9 cellular contexts compared by ENCODE assay signal in the genomic region with DNA sequence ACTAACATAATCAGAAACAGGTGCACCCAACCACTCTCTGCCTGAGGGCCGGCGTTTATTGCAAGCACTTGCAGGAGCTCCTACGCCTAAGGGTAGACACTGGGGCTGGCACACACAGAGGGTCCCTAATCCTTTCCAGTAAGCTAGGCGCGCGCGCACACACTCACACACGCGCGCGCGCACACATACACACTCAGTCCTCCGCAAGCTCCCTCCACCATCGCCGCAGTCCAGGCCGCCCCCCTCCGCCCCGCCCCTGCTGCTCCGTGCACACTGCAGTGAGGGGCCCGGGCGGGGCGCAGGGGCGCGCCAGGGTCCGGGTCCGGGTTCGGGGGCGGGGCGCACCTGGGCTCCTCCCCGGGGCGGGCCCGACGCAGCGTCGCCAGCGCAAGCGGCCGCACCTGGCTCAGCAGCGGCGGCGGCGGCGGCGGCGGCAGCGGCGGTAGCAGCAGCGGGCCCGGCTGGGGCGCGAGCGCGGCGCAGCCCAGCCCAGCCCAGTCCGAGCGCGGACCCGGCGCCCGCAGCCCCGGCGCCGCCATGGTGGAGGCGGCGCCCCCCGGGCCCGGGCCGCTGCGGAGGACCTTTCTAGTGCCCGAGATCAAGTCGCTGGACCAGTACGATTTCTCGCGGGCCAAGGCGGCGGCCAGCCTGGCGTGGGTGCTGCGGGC. TPM values are rescaled to one million over a fixed set of nuclear protein-coding genes. Genes with fewer than 3 reads are reported as not detected.
A peak's percentile ranks its signal among the peaks of the same experiment; 100 is the strongest.
DNase-seq lines count a peak whose midpoint lies in the region; ATAC-seq and TF ChIP-seq lines count a peak whose summit lies in the region.
"Had no signal": no experiment of that assay in that cellular context is flagged by ENCODE, and none has a peak within 500 bp of the region (broad histone marks: within the 10 kb centered on the region; RNA-seq: fewer than 3 reads in every experiment).

CAMSAP3 (plus strand) TSS at position 398 of the 668 bp plus-strand sequence; CDS start at position 538, 140 bp downstream.

- ATAC-seq in GM19452 (IDR thresholded peaks at IDR 0.05; ENCODE audit: unreplicated experiment) (no peak), HG02642 (IDR thresholded peaks at IDR 0.05; ENCODE audit: poor library complexity, unreplicated experiment) (no peak)

- TF ChIP-seq EP300 in sigmoid colon (IDR thresholded peaks at IDR 0.05): no peak

- H3K9me3 ChIP-seq in right atrium auricular region: no peaks in the 10 kb centered on the region
- no peaks in the 10 kb centered on the region for H3K9me3 ChIP-seq in sigmoid colon

- TF ChIP-seq CTCF in BJ (IDR thresholded peaks at IDR 0.05; ENCODE audit: insufficient read depth, low read depth, low read length) (no peak), HFF-Myc (IDR thresholded peaks at IDR 0.05; ENCODE audit: low read depth, low read length, missing control alignments) (no peak), right atrium auricular region (IDR thresholded peaks at IDR 0.05) (no peak), sigmoid colon (IDR thresholded peaks at IDR 0.05) (no peak)

- no peak for TF ChIP-seq POLR2A in sigmoid colon (IDR thresholded peaks at IDR 0.05)

- H3K27ac ChIP-seq in right atrium auricular region (no peak within 1 kb of the TSS), sigmoid colon (no peak within 1 kb of the TSS)

- intact Hi-C loops in sigmoid colon (cut with DNase I): no loop called here

- CTCF ChIA-PET in BJ (lab: Yijun Ruan, JAX): no interaction called here

- H3K4me1 ChIP-seq in right atrium auricular region: peaks cover 0 to 4% of the 10 kb centered on the region in 2 donors
- peaks cover 0 to 11% (median 8%) of the 10 kb centered on the region in 4 donors for H3K4me1 ChIP-seq in sigmoid colon

- no peaks in the 10 kb centered on the region for H3K36me3 ChIP-seq in BJ (ENCODE audit: control insufficient read depth, insufficient read depth, low read length)
- H3K36me3 ChIP-seq in right atrium auricular region: no peaks in the 10 kb centered on the region
- H3K36me3 ChIP-seq in sigmoid colon: no peaks in the 10 kb centered on the region

- H3K27me3 ChIP-seq in BJ (ENCODE audit: control insufficient read depth, insufficient read depth, low read length) (peaks cover 13% of the 10 kb centered on the region), right atrium auricular region (no peaks in the 10 kb centered on the region), sigmoid colon (peaks cover 20 to 84% (median 25%) of the 10 kb centered on the region in 3 donors)

- DNase-seq in BJ (ENCODE audit: low read depth): peak; percentile 5
- DNase-seq in HFF-Myc (ENCODE audit: extremely low read depth, low read depth): peak; percentile 27
- DNase-seq in NCI-H748 (lab: John Stamatoyannopoulos, UW; ENCODE audit: unreplicated experiment): peak; percentile 85
- peak; percentile 24 for DNase-seq in activated T-helper 9 cell treated with anti-CD3 and anti-CD28 coated beads, Interleukin-2, amount 50 U/mL, for 16 hours (ENCODE audit: low read depth)
- no peak for DNase-seq in right atrium auricular region (ENCODE audit: low spot score)
- DNase-seq in sigmoid colon: no peak

- POLR2A ChIA-PET in BJ (lab: Charles Lee): interaction anchor here (0.6 kb wide), 1 partner anchor 8 kb away, joined by 3 read pairs; no protein-coding TSS in a partner anchor

- H3K4me3 ChIP-seq in BJ (ENCODE audit: low read depth, low read length) (0 out of 2 replicates have a peak within 1 kb of the TSS, but pooled peaks have one; percentile 6), HFF-Myc (replicated peaks; ENCODE audit: low read depth, low read length) (no peak within 1 kb of the TSS), right atrium auricular region (peak within 1 kb of the TSS; percentile 19 to 43), sigmoid colon (peak within 1 kb of the TSS in 3 of 4 donors; percentile 24 to 31 (median 30))

- WGBS in sigmoid colon, 2 donors: 1% methylated on average over 78 of the region's 78 CpGs

RNA-seq across cellular contexts. Expression of gene CAMSAP3, which starts in this region (rescaled TPM):
- polyA plus RNA-seq in BJ (2011; rRNA removed) (not detected in 2 replicates), sigmoid colon (10 to 100 TPM; 15.6 to 37.2 (median 26.8) TPM)
- polyA minus RNA-seq in BJ (2011; rRNA and poly(A)+ RNA removed): not detected in 2 replicates
- total RNA-seq in right atrium auricular region (under 1 TPM; 0.26 to 0.55 TPM), sigmoid colon (under 1 TPM in 3 of 4 donors, not detected in 1; under 0.01 to 0.28 (median 0.27) TPM)
- total RNA-seq: fibroblast of lung had no signal
- polyA plus RNA-seq: fibroblast of lung had no signal

Comparison
In these comparisons a context has a peak if more than half of its experiments do, and no peak if none do; other contexts are left out.
1. RNA of gene CAMSAP3 (polyA plus RNA-seq): 15.6 to 37.2 TPM in sigmoid colon; not detected in BJ; every median in the first group is over 10 times any median in the second.
2. Peak in DNase-seq and H3K4me3 ChIP-seq in BJ; RNA of the gene not detected or under 1 TPM.
3. DNase-seq: peak in HFF-Myc (single experiment), NCI-H748 (single experiment) and activated T-helper 9 cell treated with anti-CD3 and anti-CD28 coated beads, Interleukin-2, amount 50 U/mL, for 16 hours (single experiment); none in right atrium auricular region (single experiment) and sigmoid colon (single experiment).